Comparison of ENCODE assay signal across 33 cellular contexts in the genomic region with DNA sequence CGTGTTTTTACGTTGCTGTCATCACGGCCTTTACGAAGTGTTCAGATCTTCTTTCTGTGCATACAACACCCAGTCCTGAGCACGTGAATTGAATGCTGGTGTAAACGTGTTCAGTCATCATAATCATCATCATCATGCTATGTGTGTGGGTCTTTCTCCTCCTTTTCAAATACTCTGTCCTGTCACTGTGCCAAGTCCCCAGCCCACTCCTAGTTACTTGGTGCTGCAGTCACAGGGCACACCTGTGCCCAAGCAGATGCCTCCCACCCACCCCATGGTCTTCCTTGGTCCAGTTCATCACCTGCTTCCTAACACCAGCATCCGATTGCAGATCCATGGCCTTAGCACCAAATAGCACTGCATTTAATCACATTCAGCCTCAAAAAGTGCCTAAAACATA.
"Had no signal": no experiment of that assay in that cellular context is flagged by ENCODE, and none has a peak within 500 bp of the region (broad histone marks: within the 10 kb centered on the region; RNA-seq: fewer than 3 reads in every experiment).

No MANE protein-coding gene starts in this region.

- H3K27ac Mint-ChIP-seq: activated B cell treated with CpG ODN at 0.5 μM for 24 hours; activated CD4-positive, alpha-beta memory T cell treated with anti-CD3 and anti-CD28 coated beads, Interleukin-2, amount 10 ng/mL, durations not matched to agents 7 days and 5 days; activated CD4-positive, alpha-beta T cell treated with anti-CD3 and anti-CD28 coated beads for 36 hours; activated CD4-positive, alpha-beta T cell treated with anti-CD3 and anti-CD28 coated beads, Interleukin-2, amount 10 ng/mL, durations not matched to agents 7 days and 5 days; activated CD8-positive, alpha-beta memory T cell treated with anti-CD3 and anti-CD28 coated beads, Interleukin-2, amount 10 ng/mL, durations not matched to agents 7 days and 5 days; activated CD8-positive, alpha-beta T cell treated with anti-CD3 and anti-CD28 coated beads, Interleukin-2, amount 10 ng/mL, durations not matched to agents 7 days and 5 days; activated naive CD4-positive, alpha-beta T cell treated with anti-CD3 and anti-CD28 coated beads, Interleukin-2, amount 10 ng/mL, durations not matched to agents 7 days and 5 days; activated naive CD4-positive, alpha-beta T cell treated with anti-CD3 and anti-CD28 coated beads, Interleukin-2, amount 50 U/mL, for 24 hours; activated naive CD8-positive, alpha-beta T cell; activated naive CD8-positive, alpha-beta T cell treated with anti-CD3 and anti-CD28 coated beads, Interleukin-2, amount 10 ng/mL, durations not matched to agents 7 days and 5 days; activated naive CD8-positive, alpha-beta T cell treated with anti-CD3 and anti-CD28 coated beads, Interleukin-2, amount 50 U/mL, for 24 hours; activated T-cell treated with anti-CD3 and anti-CD28 coated beads, Interleukin-2, amount 50 U/mL, for 24 hours; activated T-helper 2 cell treated with anti-CD3 and anti-CD28 coated beads, Interferon-gamma antibody, Interleukin-2, Interleukin-4, amounts not matched to agents 10 μg/mL and 5 μg/mL and 100 μg/mL, durations not matched to agents 14 hours and 24 hours and 36 hours; brain; T-helper 1 cell treated with Interleukin-12 subunit alpha and Interleukin-12 subunit beta and Interleukin-4 antibody, amounts not matched to agents 30 μg/mL and 1 μg/mL, for 36 hours; T-helper 2 cell treated with Interferon-gamma antibody and Interleukin-4, amounts not matched to agents 5 μg/mL and 100 μg/mL, for 36 hours had no signal

- H3K4me3 Mint-ChIP-seq: activated B cell treated with CpG ODN at 0.5 μM for 24 hours; activated CD4-positive, alpha-beta memory T cell treated with anti-CD3 and anti-CD28 coated beads, Interleukin-2, amount 10 ng/mL, durations not matched to agents 7 days and 5 days; activated CD4-positive, alpha-beta T cell treated with anti-CD3 and anti-CD28 coated beads for 36 hours; activated CD4-positive, alpha-beta T cell treated with anti-CD3 and anti-CD28 coated beads, Interleukin-2, amount 10 ng/mL, durations not matched to agents 7 days and 5 days; activated CD8-positive, alpha-beta memory T cell treated with anti-CD3 and anti-CD28 coated beads, Interleukin-2, amount 10 ng/mL, durations not matched to agents 7 days and 5 days; activated CD8-positive, alpha-beta T cell treated with anti-CD3 and anti-CD28 coated beads, Interleukin-2, amount 10 ng/mL, durations not matched to agents 7 days and 5 days; activated naive CD4-positive, alpha-beta T cell treated with anti-CD3 and anti-CD28 coated beads, Interleukin-2, amount 10 ng/mL, durations not matched to agents 7 days and 5 days; activated naive CD4-positive, alpha-beta T cell treated with anti-CD3 and anti-CD28 coated beads, Interleukin-2, amount 50 U/mL, for 24 hours; activated naive CD8-positive, alpha-beta T cell; activated naive CD8-positive, alpha-beta T cell treated with anti-CD3 and anti-CD28 coated beads, Interleukin-2, amount 10 ng/mL, durations not matched to agents 7 days and 5 days; activated naive CD8-positive, alpha-beta T cell treated with anti-CD3 and anti-CD28 coated beads, Interleukin-2, amount 50 U/mL, for 24 hours; activated T-cell treated with anti-CD3 and anti-CD28 coated beads, Interleukin-2, amount 50 U/mL, for 24 hours; brain; T-helper 1 cell treated with Interleukin-12 subunit alpha and Interleukin-12 subunit beta and Interleukin-4 antibody, amounts not matched to agents 30 μg/mL and 1 μg/mL, for 36 hours; T-helper 2 cell treated with Interferon-gamma antibody and Interleukin-4, amounts not matched to agents 5 μg/mL and 100 μg/mL, for 36 hours had no signal

- H3K4me3 ChIP-seq: ascending aorta had no signal

- ATAC-seq: activated CD4-positive, alpha-beta T cell treated with anti-CD3 and anti-CD28 coated beads for 36 hours; activated CD8-positive, alpha-beta memory T cell treated with anti-CD3 and anti-CD28 coated beads, Interleukin-2, amount 10 ng/mL, durations not matched to agents 7 days and 5 days; activated CD8-positive, alpha-beta T cell treated with anti-CD3 and anti-CD28 coated beads, Interleukin-2, amount 10 ng/mL, durations not matched to agents 7 days and 5 days; activated naive CD8-positive, alpha-beta T cell treated with anti-CD3 and anti-CD28 coated beads, Interleukin-2, amount 50 U/mL, for 24 hours had no signal

- H3K4me1 Mint-ChIP-seq: activated B cell treated with CpG ODN at 0.5 μM for 24 hours; activated CD4-positive, alpha-beta memory T cell treated with anti-CD3 and anti-CD28 coated beads, Interleukin-2, amount 10 ng/mL, durations not matched to agents 7 days and 5 days; activated CD4-positive, alpha-beta T cell treated with anti-CD3 and anti-CD28 coated beads for 36 hours; activated CD4-positive, alpha-beta T cell treated with anti-CD3 and anti-CD28 coated beads, Interleukin-2, amount 10 ng/mL, durations not matched to agents 7 days and 5 days; activated CD8-positive, alpha-beta memory T cell treated with anti-CD3 and anti-CD28 coated beads, Interleukin-2, amount 10 ng/mL, durations not matched to agents 7 days and 5 days; activated naive CD4-positive, alpha-beta T cell treated with anti-CD3 and anti-CD28 coated beads, Interleukin-2, amount 10 ng/mL, durations not matched to agents 7 days and 5 days; activated naive CD4-positive, alpha-beta T cell treated with anti-CD3 and anti-CD28 coated beads, Interleukin-2, amount 50 U/mL, for 24 hours; activated naive CD8-positive, alpha-beta T cell treated with anti-CD3 and anti-CD28 coated beads, Interleukin-2, amount 10 ng/mL, durations not matched to agents 7 days and 5 days; activated naive CD8-positive, alpha-beta T cell treated with anti-CD3 and anti-CD28 coated beads, Interleukin-2, amount 50 U/mL, for 24 hours had no signal

- H3K27ac ChIP-seq: ascending aorta, VCaP had no signal

- H3K9me3 ChIP-seq: ascending aorta had no signal

- H3K36me3 ChIP-seq: ascending aorta had no signal

- H3K9me3 Mint-ChIP-seq: activated B cell treated with CpG ODN at 0.5 μM for 24 hours; activated CD4-positive, alpha-beta memory T cell treated with anti-CD3 and anti-CD28 coated beads, Interleukin-2, amount 10 ng/mL, durations not matched to agents 7 days and 5 days; activated CD4-positive, alpha-beta T cell treated with anti-CD3 and anti-CD28 coated beads, Interleukin-2, amount 10 ng/mL, durations not matched to agents 7 days and 5 days; activated naive CD4-positive, alpha-beta T cell treated with anti-CD3 and anti-CD28 coated beads, Interleukin-2, amount 10 ng/mL, durations not matched to agents 7 days and 5 days; activated naive CD4-positive, alpha-beta T cell treated with anti-CD3 and anti-CD28 coated beads, Interleukin-2, amount 50 U/mL, for 24 hours; activated naive CD8-positive, alpha-beta T cell treated with anti-CD3 and anti-CD28 coated beads, Interleukin-2, amount 10 ng/mL, durations not matched to agents 7 days and 5 days; activated naive CD8-positive, alpha-beta T cell treated with anti-CD3 and anti-CD28 coated beads, Interleukin-2, amount 50 U/mL, for 24 hours; activated T-cell treated with anti-CD3 and anti-CD28 coated beads, Interleukin-2, amount 50 U/mL, for 24 hours; activated T-helper 2 cell treated with anti-CD3 and anti-CD28 coated beads, Interferon-gamma antibody, Interleukin-2, Interleukin-4, amounts not matched to agents 10 μg/mL and 5 μg/mL and 100 μg/mL, durations not matched to agents 14 hours and 24 hours and 36 hours; brain; T-helper 1 cell treated with Interleukin-12 subunit alpha and Interleukin-12 subunit beta and Interleukin-4 antibody, amounts not matched to agents 30 μg/mL and 1 μg/mL, for 36 hours; T-helper 2 cell treated with Interferon-gamma antibody and Interleukin-4, amounts not matched to agents 5 μg/mL and 100 μg/mL, for 36 hours had no signal

- H3K27me3 Mint-ChIP-seq: activated CD4-positive, alpha-beta memory T cell treated with anti-CD3 and anti-CD28 coated beads, Interleukin-2, amount 10 ng/mL, durations not matched to agents 7 days and 5 days; activated CD8-positive, alpha-beta memory T cell treated with anti-CD3 and anti-CD28 coated beads, Interleukin-2, amount 10 ng/mL, durations not matched to agents 7 days and 5 days; activated naive CD4-positive, alpha-beta T cell treated with anti-CD3 and anti-CD28 coated beads, Interleukin-2, amount 50 U/mL, for 24 hours; activated naive CD8-positive, alpha-beta T cell had no signal

- DNase-seq: activated B cell treated with CpG ODN at 0.5 μM for 24 hours; activated CD4-positive, alpha-beta memory T cell treated with anti-CD3 and anti-CD28 coated beads, Interleukin-2, amount 10 ng/mL, durations not matched to agents 7 days and 5 days; activated CD4-positive, alpha-beta T cell treated with anti-CD3 and anti-CD28 coated beads for 1 hour; activated CD4-positive, alpha-beta T cell treated with anti-CD3 and anti-CD28 coated beads for 36 hours; activated CD4-positive, alpha-beta T cell treated with anti-CD3 and anti-CD28 coated beads for 48 hours; activated CD4-positive, alpha-beta T cell treated with anti-CD3 and anti-CD28 coated beads, Interleukin-2, amount 10 ng/mL, durations not matched to agents 7 days and 5 days; activated CD4-positive, alpha-beta T cell treated with anti-CD3 and anti-CD28 coated beads, Interleukin-2, amount 50 U/mL, for 48 hours; activated CD8-positive, alpha-beta memory T cell treated with anti-CD3 and anti-CD28 coated beads for 24 hours; activated CD8-positive, alpha-beta memory T cell treated with anti-CD3 and anti-CD28 coated beads, Interleukin-2, amount 10 ng/mL, durations not matched to agents 7 days and 5 days; activated CD8-positive, alpha-beta memory T cell treated with anti-CD3 and anti-CD28 coated beads, Interleukin-2, amount 50 U/mL, for 48 hours; activated CD8-positive, alpha-beta T cell treated with anti-CD3 and anti-CD28 coated beads, Interleukin-2, amount 10 ng/mL, durations not matched to agents 7 days and 5 days; activated effector memory CD4-positive, alpha-beta T cell treated with Interleukin-2 at 50 U/mL for 16 hours; activated gamma-delta T cell; activated naive CD4-positive, alpha-beta T cell treated with anti-CD3 and anti-CD28 coated beads, Interleukin-2, amount 10 ng/mL, durations not matched to agents 7 days and 5 days; activated naive CD4-positive, alpha-beta T cell treated with Interleukin-2 at 50 U/mL for 16 hours; activated naive CD8-positive, alpha-beta T cell treated with anti-CD3 and anti-CD28 coated beads, Interleukin-2, amount 10 ng/mL, durations not matched to agents 7 days and 5 days; activated naive CD8-positive, alpha-beta T cell treated with anti-CD3 and anti-CD28 coated beads, Interleukin-2, amount 50 U/mL, for 24 hours; activated T-cell treated with anti-CD3 and anti-CD28 coated beads, Interleukin-2, amount 50 U/mL, for 24 hours; activated T-cell treated with anti-CD3 and anti-CD28 coated beads, Interleukin-2, amount 50 U/mL, for 48 hours; amygdala; anterior cingulate cortex; central memory CD4-positive, alpha-beta T cell; T-helper 1 cell; T-helper 2 cell; T-helper 9 cell had no signal

- H3K27me3 ChIP-seq: ascending aorta had no signal

- H3K4me1 ChIP-seq: ascending aorta had no signal
